8 cellular contexts compared by ENCODE assay signal in genomic region chr1:10431065-10431730, GRCh38. TPM values are rescaled to one million over a fixed set of nuclear protein-coding genes. Genes with fewer than 3 reads are reported as not detected.
A peak's percentile ranks its signal among the peaks of the same experiment; 100 is the strongest.
DNase-seq lines count a peak whose midpoint lies in the region; ATAC-seq and TF ChIP-seq lines count a peak whose summit lies in the region.

No MANE protein-coding gene starts in this region.

- H3K4me1 Mint-ChIP-seq in Caco-2 (ENCODE audit: low read depth, unreplicated experiment), result peaks cover 11% of the 10 kb centered on the region
- H3K4me1 Mint-ChIP-seq in activated T-helper 2 cell treated with anti-CD3 and anti-CD28 coated beads, Interferon-gamma antibody, Interleukin-2, Interleukin-4, amounts not matched to agents 10 μg/mL and 5 μg/mL and 100 μg/mL, durations not matched to agents 14 hours and 24 hours and 36 hours (ENCODE audit: low read depth), result peaks cover 24% of the 10 kb centered on the region
- H3K4me1 Mint-ChIP-seq in stimulated activated naive CD8-positive, alpha-beta T cell treated with anti-CD3 and anti-CD28 coated beads, Interleukin-15, Interleukin-2, amounts not matched to agents 100 ng/mL and 50 ng/mL, for 24 hours (ENCODE audit: low read depth), result peaks cover 18% of the 10 kb centered on the region

- DNase-seq in Caco-2 (no peak), epidermal melanocyte (ENCODE audit: insufficient read length, low spot score) (no peak)
- no peak for DNase-seq in Jurkat, Clone E6-1 (ENCODE audit: low read depth, low spot score)
- no peak for DNase-seq in activated T-helper 2 cell treated with anti-CD3 and anti-CD28 coated beads, Interferon-gamma antibody, Interleukin-2, Interleukin-4, amounts not matched to agents 10 μg/mL and 5 μg/mL and 100 μg/mL, durations not matched to agents 14 hours and 24 hours and 36 hours (ENCODE audit: low spot score)

- H3K4me3 Mint-ChIP-seq in Caco-2 (ENCODE audit: unreplicated experiment), result peak overlapping the region; percentile 96
- H3K4me3 Mint-ChIP-seq in activated T-helper 2 cell treated with anti-CD3 and anti-CD28 coated beads, Interferon-gamma antibody, Interleukin-2, Interleukin-4, amounts not matched to agents 10 μg/mL and 5 μg/mL and 100 μg/mL, durations not matched to agents 14 hours and 24 hours and 36 hours (ENCODE audit: low read depth), result peak overlapping the region; percentile 94
- H3K4me3 Mint-ChIP-seq in stimulated activated naive CD8-positive, alpha-beta T cell treated with anti-CD3 and anti-CD28 coated beads, Interleukin-15, Interleukin-2, amounts not matched to agents 100 ng/mL and 50 ng/mL, for 24 hours, result peak overlapping the region; percentile 90

- POLR2A ChIA-PET in Caco-2 (lab: Charles Lee), result interaction anchor here (0.5 to 1.9 kb wide), 2 partner anchors 32 to 42 kb away, joined by 3 to 8 read pairs; partner anchors contain the start of gene PGD

- peaks cover 7% of the 10 kb centered on the region for H3K36me3 Mint-ChIP-seq in Caco-2 (ENCODE audit: insufficient read depth, unreplicated experiment)
- no peaks in the 10 kb centered on the region for H3K36me3 Mint-ChIP-seq in activated T-helper 2 cell treated with anti-CD3 and anti-CD28 coated beads, Interferon-gamma antibody, Interleukin-2, Interleukin-4, amounts not matched to agents 10 μg/mL and 5 μg/mL and 100 μg/mL, durations not matched to agents 14 hours and 24 hours and 36 hours (ENCODE audit: low read depth)
- H3K36me3 Mint-ChIP-seq in stimulated activated naive CD8-positive, alpha-beta T cell treated with anti-CD3 and anti-CD28 coated beads, Interleukin-15, Interleukin-2, amounts not matched to agents 100 ng/mL and 50 ng/mL, for 24 hours (ENCODE audit: low read depth), result peaks cover 7% of the 10 kb centered on the region

- intact Hi-C loops in Caco-2 (cut with micrococcal nuclease; ENCODE audit: unreplicated experiment), result no loop called here
- intact Hi-C loops in activated T-helper 2 cell treated with anti-CD3 and anti-CD28 coated beads, Interferon-gamma antibody, Interleukin-2, Interleukin-4, amounts not matched to agents 10 μg/mL and 5 μg/mL and 100 μg/mL, durations not matched to agents 14 hours and 24 hours and 36 hours (cut with micrococcal nuclease), result loop anchor here (1.0 kb wide), 1 partner anchor 41 kb away; the partner anchor contains the start of gene DFFA

- no peaks in the 10 kb centered on the region for H3K27me3 Mint-ChIP-seq in Caco-2 (ENCODE audit: insufficient read depth, unreplicated experiment)
- no peaks in the 10 kb centered on the region for H3K27me3 Mint-ChIP-seq in activated T-helper 2 cell treated with anti-CD3 and anti-CD28 coated beads, Interferon-gamma antibody, Interleukin-2, Interleukin-4, amounts not matched to agents 10 μg/mL and 5 μg/mL and 100 μg/mL, durations not matched to agents 14 hours and 24 hours and 36 hours (ENCODE audit: low read depth)
- H3K27me3 Mint-ChIP-seq in stimulated activated naive CD8-positive, alpha-beta T cell treated with anti-CD3 and anti-CD28 coated beads, Interleukin-15, Interleukin-2, amounts not matched to agents 100 ng/mL and 50 ng/mL, for 24 hours, result no peaks in the 10 kb centered on the region

- peaks cover 20% of the 10 kb centered on the region for H3K4me1 ChIP-seq in Caco-2

- no peaks in the 10 kb centered on the region for H3K9me3 Mint-ChIP-seq in Caco-2 (ENCODE audit: unreplicated experiment)
- H3K9me3 Mint-ChIP-seq in activated T-helper 2 cell treated with anti-CD3 and anti-CD28 coated beads, Interferon-gamma antibody, Interleukin-2, Interleukin-4, amounts not matched to agents 10 μg/mL and 5 μg/mL and 100 μg/mL, durations not matched to agents 14 hours and 24 hours and 36 hours, result no peaks in the 10 kb centered on the region
- no peaks in the 10 kb centered on the region for H3K9me3 Mint-ChIP-seq in stimulated activated naive CD8-positive, alpha-beta T cell treated with anti-CD3 and anti-CD28 coated beads, Interleukin-15, Interleukin-2, amounts not matched to agents 100 ng/mL and 50 ng/mL, for 24 hours

- TF ChIP-seq CTCF in Caco-2 (IDR thresholded peaks at IDR 0.05; ENCODE audit: insufficient read depth in 1 of 2, low read depth in 1 of 2, low read length in 1 of 2, severe bottlenecking in 1 of 2, unreplicated experiment in 1 of 2), result no peak

- CTCF ChIA-PET in Caco-2 (lab: Charles Lee), result interaction anchor here (0.7 to 2.7 kb wide), 5 partner anchors 18 to 821 kb away, joined by 3 to 23 read pairs (median 3); partner anchors contain the start of gene CORT

- BruUV-seq in Caco-2 (replicated peaks; lab: Mats Ljungman, UMichigan), result TSS peak; percentile 73

- no peaks in the 10 kb centered on the region for H3K9me3 ChIP-seq in Caco-2
- H3K9me3 ChIP-seq in iPS-18c (ENCODE audit: control insufficient read depth, insufficient read depth, low read length), result no peaks in the 10 kb centered on the region

- no peaks in the 10 kb centered on the region; the same call in 1 of the 2 replicates for H3K36me3 ChIP-seq in Caco-2 (ENCODE audit: control insufficient read depth, insufficient read depth, low read length)

- H3K27ac Mint-ChIP-seq in Caco-2 (ENCODE audit: unreplicated experiment), result peak overlapping the region; percentile 87
- H3K27ac Mint-ChIP-seq in activated T-helper 2 cell treated with anti-CD3 and anti-CD28 coated beads, Interferon-gamma antibody, Interleukin-2, Interleukin-4, amounts not matched to agents 10 μg/mL and 5 μg/mL and 100 μg/mL, durations not matched to agents 14 hours and 24 hours and 36 hours, result peak overlapping the region; percentile 95
- peak overlapping the region; percentile 90 for H3K27ac Mint-ChIP-seq in stimulated activated naive CD8-positive, alpha-beta T cell treated with anti-CD3 and anti-CD28 coated beads, Interleukin-15, Interleukin-2, amounts not matched to agents 100 ng/mL and 50 ng/mL, for 24 hours

- H3K27me3 ChIP-seq in Caco-2 (replicated peaks; ENCODE audit: control insufficient read depth, insufficient read depth, low read length), result no peaks in the 10 kb centered on the region

- no peak for ATAC-seq in HG02588 (IDR thresholded peaks at IDR 0.05; ENCODE audit: unreplicated experiment)
- no peak for ATAC-seq in HG03159 (IDR thresholded peaks at IDR 0.05; ENCODE audit: unreplicated experiment)

- peak overlapping the region; percentile 60 for H3K4me3 ChIP-seq in Caco-2 (ENCODE audit: low read depth, low read length)
- H3K4me3 ChIP-seq in Jurkat, Clone E6-1 (ENCODE audit: low read length), result peak overlapping the region; percentile 94
- H3K4me3 ChIP-seq in iPS-18c (ENCODE audit: insufficient read depth, low read depth, low read length), result peak overlapping the region; percentile 80

RNA-seq across cellular contexts. Expression of gene CENPS, which starts 1.0 kb away (rescaled TPM):
- 20.1 and 23.1 TPM in 2 replicates for total RNA-seq in Caco-2 (2022)
- 71.2 TPM for polyA plus RNA-seq in Jurkat, Clone E6-1 (2012; ENCODE audit: insufficient read depth, insufficient read length)
- total RNA-seq in activated T-helper 2 cell treated with anti-CD3 and anti-CD28 coated beads, Interferon-gamma antibody, Interleukin-2, Interleukin-4, amounts not matched to agents 10 μg/mL and 5 μg/mL and 100 μg/mL, durations not matched to agents 14 hours and 24 hours and 36 hours, result 16.8 and 17.8 TPM in 2 replicates

RNA-seq across cellular contexts. Expression of gene CORT, which starts 18.6 kb away (rescaled TPM):
- total RNA-seq in Caco-2 (2022), result 0.79 TPM in 1 of 2 replicates, not detected in the other
- polyA plus RNA-seq in Jurkat, Clone E6-1 (2012; ENCODE audit: insufficient read depth, insufficient read length), result not detected
- 0.18 and 0.34 TPM in 2 replicates for total RNA-seq in activated T-helper 2 cell treated with anti-CD3 and anti-CD28 coated beads, Interferon-gamma antibody, Interleukin-2, Interleukin-4, amounts not matched to agents 10 μg/mL and 5 μg/mL and 100 μg/mL, durations not matched to agents 14 hours and 24 hours and 36 hours

RNA-seq across cellular contexts. Expression of gene PGD, which starts 32.3 kb away (rescaled TPM):
- 187 and 215 TPM in 2 replicates for total RNA-seq in Caco-2 (2022)
- 359 TPM for polyA plus RNA-seq in Jurkat, Clone E6-1 (2012; ENCODE audit: insufficient read depth, insufficient read length)
- total RNA-seq in activated T-helper 2 cell treated with anti-CD3 and anti-CD28 coated beads, Interferon-gamma antibody, Interleukin-2, Interleukin-4, amounts not matched to agents 10 μg/mL and 5 μg/mL and 100 μg/mL, durations not matched to agents 14 hours and 24 hours and 36 hours, result 150 and 152 TPM in 2 replicates

RNA-seq across cellular contexts. Expression of gene DFFA, which starts 41.1 kb away (rescaled TPM):
- 80.2 and 80.4 TPM in 2 replicates for total RNA-seq in Caco-2 (2022)
- 50.4 TPM for polyA plus RNA-seq in Jurkat, Clone E6-1 (2012; ENCODE audit: insufficient read depth, insufficient read length)
- 52.9 and 53.8 TPM in 2 replicates for total RNA-seq in activated T-helper 2 cell treated with anti-CD3 and anti-CD28 coated beads, Interferon-gamma antibody, Interleukin-2, Interleukin-4, amounts not matched to agents 10 μg/mL and 5 μg/mL and 100 μg/mL, durations not matched to agents 14 hours and 24 hours and 36 hours

RNA-seq across cellular contexts. Expression of gene PEX14, which starts 43.6 kb away (rescaled TPM):
- total RNA-seq in Caco-2 (2022), result 19.9 and 22.2 TPM in 2 replicates
- polyA plus RNA-seq in Jurkat, Clone E6-1 (2012; ENCODE audit: insufficient read depth, insufficient read length), result 22.4 TPM
- total RNA-seq in activated T-helper 2 cell treated with anti-CD3 and anti-CD28 coated beads, Interferon-gamma antibody, Interleukin-2, Interleukin-4, amounts not matched to agents 10 μg/mL and 5 μg/mL and 100 μg/mL, durations not matched to agents 14 hours and 24 hours and 36 hours, result 23.1 and 25.1 TPM in 2 replicates
